Comparison of ENCODE assay signal across 1 cellular context in the genomic region with DNA sequence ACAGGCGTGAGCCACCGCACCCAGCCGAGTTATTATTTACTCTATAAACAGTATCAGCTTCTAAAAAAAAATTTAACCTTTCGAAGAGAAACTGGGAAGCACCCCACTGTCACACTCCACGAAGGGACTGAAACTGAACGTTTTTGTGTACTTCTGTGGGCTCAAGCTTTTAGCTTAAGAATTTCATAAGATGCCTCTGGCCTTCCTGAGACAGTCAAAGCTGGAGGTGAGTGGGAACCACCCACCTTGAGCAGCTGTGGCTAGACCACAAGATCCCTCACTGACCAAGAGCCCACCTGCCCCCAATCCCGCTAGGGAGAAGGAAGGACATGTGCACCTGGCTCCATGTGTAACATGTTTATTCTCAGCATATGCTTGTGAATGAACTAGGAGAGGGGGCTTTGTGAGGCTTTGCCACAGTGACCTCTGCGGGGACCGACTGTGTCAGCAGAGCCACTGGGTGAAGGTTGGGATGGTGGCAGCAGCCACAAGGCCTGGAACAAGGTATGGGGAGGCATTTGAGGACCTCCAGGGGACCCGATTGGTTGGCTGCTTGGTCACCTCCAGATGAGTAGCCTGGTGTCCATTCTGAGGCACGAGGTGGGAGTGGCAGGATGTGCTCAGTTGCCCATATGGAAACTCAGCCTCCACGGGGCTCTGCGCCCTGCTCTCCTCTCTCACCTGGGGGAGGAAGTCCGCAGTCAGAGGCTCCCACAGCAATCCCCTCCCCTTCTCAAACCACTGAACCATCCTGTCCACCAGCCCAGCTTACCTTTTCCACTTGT.
TF ChIP-seq lines count a peak whose summit lies in the region.

No MANE protein-coding gene starts in this region.

TF ChIP-seq in K562, 482 proteins besides CTCF, POLR2A, EP300 and RAD21:
- TF ChIP-seq, protein P1, sequence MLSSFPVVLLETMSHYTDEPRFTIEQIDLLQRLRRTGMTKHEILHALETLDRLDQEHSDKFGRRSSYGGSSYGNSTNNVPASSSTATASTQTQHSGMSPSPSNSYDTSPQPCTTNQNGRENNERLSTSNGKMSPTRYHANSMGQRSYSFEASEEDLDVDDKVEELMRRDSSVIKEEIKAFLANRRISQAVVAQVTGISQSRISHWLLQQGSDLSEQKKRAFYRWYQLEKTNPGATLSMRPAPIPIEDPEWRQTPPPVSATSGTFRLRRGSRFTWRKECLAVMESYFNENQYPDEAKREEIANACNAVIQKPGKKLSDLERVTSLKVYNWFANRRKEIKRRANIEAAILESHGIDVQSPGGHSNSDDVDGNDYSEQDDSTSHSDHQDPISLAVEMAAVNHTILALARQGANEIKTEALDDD (IDR thresholded peaks at IDR 0.05): no peak
- TF ChIP-seq SMC3 (conservative IDR thresholded peaks at IDR 0.05; ENCODE audit: insufficient read depth, low read depth, low read length) (no peak), HEY1 (CRISPR knock-in tag; IDR thresholded peaks at IDR 0.05; ENCODE audit: borderline replicate concordance) (no peak), ZNF174 (CRISPR knock-in tag; IDR thresholded peaks at IDR 0.05) (no peak), POLR2H (tag; IDR thresholded peaks at IDR 0.05; ENCODE audit: low read depth) (no peak), GTF2B (IDR thresholded peaks at IDR 0.05; ENCODE audit: extremely low read depth, insufficient read length) (no peak), SREBF1 (IDR thresholded peaks at IDR 0.05; ENCODE audit: borderline replicate concordance, low read depth, low read length) (no peak), ZNF511 (CRISPR knock-in tag; IDR thresholded peaks at IDR 0.05) (no peak), TAF7 (tag; IDR thresholded peaks at IDR 0.05) (no peak), MIER1 (IDR thresholded peaks at IDR 0.05; ENCODE audit: low read depth) (no peak)
- TF ChIP-seq, protein P2, sequence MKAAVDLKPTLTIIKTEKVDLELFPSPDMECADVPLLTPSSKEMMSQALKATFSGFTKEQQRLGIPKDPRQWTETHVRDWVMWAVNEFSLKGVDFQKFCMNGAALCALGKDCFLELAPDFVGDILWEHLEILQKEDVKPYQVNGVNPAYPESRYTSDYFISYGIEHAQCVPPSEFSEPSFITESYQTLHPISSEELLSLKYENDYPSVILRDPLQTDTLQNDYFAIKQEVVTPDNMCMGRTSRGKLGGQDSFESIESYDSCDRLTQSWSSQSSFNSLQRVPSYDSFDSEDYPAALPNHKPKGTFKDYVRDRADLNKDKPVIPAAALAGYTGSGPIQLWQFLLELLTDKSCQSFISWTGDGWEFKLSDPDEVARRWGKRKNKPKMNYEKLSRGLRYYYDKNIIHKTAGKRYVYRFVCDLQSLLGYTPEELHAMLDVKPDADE (conservative IDR thresholded peaks at IDR 0.05; ENCODE audit: control insufficient read depth, low read depth, low read length): no peak
- TF ChIP-seq, protein P3, sequence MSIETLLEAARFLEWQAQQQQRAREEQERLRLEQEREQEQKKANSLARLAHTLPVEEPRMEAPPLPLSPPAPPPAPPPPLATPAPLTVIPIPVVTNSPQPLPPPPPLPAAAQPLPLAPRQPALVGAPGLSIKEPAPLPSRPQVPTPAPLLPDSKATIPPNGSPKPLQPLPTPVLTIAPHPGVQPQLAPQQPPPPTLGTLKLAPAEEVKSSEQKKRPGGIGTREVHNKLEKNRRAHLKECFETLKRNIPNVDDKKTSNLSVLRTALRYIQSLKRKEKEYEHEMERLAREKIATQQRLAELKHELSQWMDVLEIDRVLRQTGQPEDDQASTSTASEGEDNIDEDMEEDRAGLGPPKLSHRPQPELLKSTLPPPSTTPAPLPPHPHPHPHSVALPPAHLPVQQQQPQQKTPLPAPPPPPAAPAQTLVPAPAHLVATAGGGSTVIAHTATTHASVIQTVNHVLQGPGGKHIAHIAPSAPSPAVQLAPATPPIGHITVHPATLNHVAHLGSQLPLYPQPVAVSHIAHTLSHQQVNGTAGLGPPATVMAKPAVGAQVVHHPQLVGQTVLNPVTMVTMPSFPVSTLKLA (conservative IDR thresholded peaks at IDR 0.05): no peak
- TF ChIP-seq, protein P4, sequence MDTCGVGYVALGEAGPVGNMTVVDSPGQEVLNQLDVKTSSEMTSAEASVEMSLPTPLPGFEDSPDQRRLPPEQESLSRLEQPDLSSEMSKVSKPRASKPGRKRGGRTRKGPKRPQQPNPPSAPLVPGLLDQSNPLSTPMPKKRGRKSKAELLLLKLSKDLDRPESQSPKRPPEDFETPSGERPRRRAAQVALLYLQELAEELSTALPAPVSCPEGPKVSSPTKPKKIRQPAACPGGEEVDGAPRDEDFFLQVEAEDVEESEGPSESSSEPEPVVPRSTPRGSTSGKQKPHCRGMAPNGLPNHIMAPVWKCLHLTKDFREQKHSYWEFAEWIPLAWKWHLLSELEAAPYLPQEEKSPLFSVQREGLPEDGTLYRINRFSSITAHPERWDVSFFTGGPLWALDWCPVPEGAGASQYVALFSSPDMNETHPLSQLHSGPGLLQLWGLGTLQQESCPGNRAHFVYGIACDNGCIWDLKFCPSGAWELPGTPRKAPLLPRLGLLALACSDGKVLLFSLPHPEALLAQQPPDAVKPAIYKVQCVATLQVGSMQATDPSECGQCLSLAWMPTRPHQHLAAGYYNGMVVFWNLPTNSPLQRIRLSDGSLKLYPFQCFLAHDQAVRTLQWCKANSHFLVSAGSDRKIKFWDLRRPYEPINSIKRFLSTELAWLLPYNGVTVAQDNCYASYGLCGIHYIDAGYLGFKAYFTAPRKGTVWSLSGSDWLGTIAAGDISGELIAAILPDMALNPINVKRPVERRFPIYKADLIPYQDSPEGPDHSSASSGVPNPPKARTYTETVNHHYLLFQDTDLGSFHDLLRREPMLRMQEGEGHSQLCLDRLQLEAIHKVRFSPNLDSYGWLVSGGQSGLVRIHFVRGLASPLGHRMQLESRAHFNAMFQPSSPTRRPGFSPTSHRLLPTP (IDR thresholded peaks at IDR 0.05; ENCODE audit: borderline replicate concordance, extremely low read depth, insufficient read length): no peak
- TF ChIP-seq, protein P5, sequence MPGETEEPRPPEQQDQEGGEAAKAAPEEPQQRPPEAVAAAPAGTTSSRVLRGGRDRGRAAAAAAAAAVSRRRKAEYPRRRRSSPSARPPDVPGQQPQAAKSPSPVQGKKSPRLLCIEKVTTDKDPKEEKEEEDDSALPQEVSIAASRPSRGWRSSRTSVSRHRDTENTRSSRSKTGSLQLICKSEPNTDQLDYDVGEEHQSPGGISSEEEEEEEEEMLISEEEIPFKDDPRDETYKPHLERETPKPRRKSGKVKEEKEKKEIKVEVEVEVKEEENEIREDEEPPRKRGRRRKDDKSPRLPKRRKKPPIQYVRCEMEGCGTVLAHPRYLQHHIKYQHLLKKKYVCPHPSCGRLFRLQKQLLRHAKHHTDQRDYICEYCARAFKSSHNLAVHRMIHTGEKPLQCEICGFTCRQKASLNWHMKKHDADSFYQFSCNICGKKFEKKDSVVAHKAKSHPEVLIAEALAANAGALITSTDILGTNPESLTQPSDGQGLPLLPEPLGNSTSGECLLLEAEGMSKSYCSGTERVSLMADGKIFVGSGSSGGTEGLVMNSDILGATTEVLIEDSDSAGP (CRISPR knock-in tag; IDR thresholded peaks at IDR 0.05): no peak
